In genomic region chr20:10675456-10675848, GRCh38 we compare ENCODE assay signal across 8 cellular contexts. TPM values are rescaled to one million over a fixed set of nuclear protein-coding genes. Genes with fewer than 3 reads are reported as not detected.
DNase-seq lines count a peak whose midpoint lies in the region; ATAC-seq and TF ChIP-seq lines count a peak whose summit lies in the region.

No MANE protein-coding gene starts in this region.

- no peaks in the 10 kb centered on the region for H3K27me3 ChIP-seq in body of pancreas
- H3K27me3 ChIP-seq in transverse colon: no peaks in the 10 kb centered on the region

- no peaks in the 10 kb centered on the region for H3K36me3 ChIP-seq in body of pancreas (replicated peaks in 1 of 2; ENCODE audit: insufficient read depth in 1 of 2, low read depth in 2 of 2)
- H3K36me3 ChIP-seq in transverse colon: no peaks in the 10 kb centered on the region

- H3K4me3 ChIP-seq in body of pancreas (no peak overlapping the region), transverse colon (peak overlapping the region in 2 of 4 donors; percentile 94 to 97)

- intact Hi-C loops in body of pancreas (cut with DNase I) (no loop called here), transverse colon (cut with DNase I; ENCODE audit: low total_unique reads) (loop anchor here (10.0 kb wide), 1 partner anchor 599 kb away; no protein-coding TSS in a partner anchor)

- peaks cover 24% of the 10 kb centered on the region for H3K4me1 Mint-ChIP-seq in activated naive CD4-positive, alpha-beta T cell treated with anti-CD3 and anti-CD28 coated beads, Interleukin-2, amount 50 U/mL, for 24 hours
- H3K4me1 Mint-ChIP-seq in mesothelial cell of epicardium: peaks cover 23% of the 10 kb centered on the region

- TF ChIP-seq POLR2A in body of pancreas (IDR thresholded peaks at IDR 0.05): no peak
- TF ChIP-seq POLR2A in transverse colon (IDR thresholded peaks at IDR 0.05): no peak

- no peaks in the 10 kb centered on the region for H3K36me3 Mint-ChIP-seq in activated naive CD4-positive, alpha-beta T cell treated with anti-CD3 and anti-CD28 coated beads, Interleukin-2, amount 50 U/mL, for 24 hours
- peaks cover 0 to 6% of the 10 kb centered on the region in 2 donors for H3K36me3 Mint-ChIP-seq in activated naive CD4-positive, alpha-beta T cell treated with anti-CD3 and anti-CD28 coated beads, Interleukin-2, amount 50 U/mL, for 72 hours
- H3K36me3 Mint-ChIP-seq in mesothelial cell of epicardium: no peaks in the 10 kb centered on the region

- H3K27ac ChIP-seq in body of pancreas (peak overlapping the region; percentile 97 to 100 (median 98)), transverse colon (peak overlapping the region; percentile 100)

- H3K4me3 Mint-ChIP-seq in activated naive CD4-positive, alpha-beta T cell treated with anti-CD3 and anti-CD28 coated beads, Interleukin-2, amount 50 U/mL, for 24 hours: peak overlapping the region; percentile 76
- H3K4me3 Mint-ChIP-seq in mesothelial cell of epicardium: peak overlapping the region; percentile 60

- H3K4me1 ChIP-seq in body of pancreas (peaks cover 23% of the 10 kb centered on the region), transverse colon (peaks cover 8 to 24% (median 21%) of the 10 kb centered on the region in 4 donors)

- TF ChIP-seq CTCF in body of pancreas (IDR thresholded peaks at IDR 0.05) (no peak), mesothelial cell of epicardium (IDR thresholded peaks at IDR 0.05; ENCODE audit: unreplicated experiment) (no peak), transverse colon (IDR thresholded peaks at IDR 0.05) (no peak)

- H3K27ac Mint-ChIP-seq in activated naive CD4-positive, alpha-beta T cell treated with anti-CD3 and anti-CD28 coated beads, Interleukin-2, amount 50 U/mL, for 24 hours: no peak overlapping the region
- no peak overlapping the region for H3K27ac Mint-ChIP-seq in activated naive CD4-positive, alpha-beta T cell treated with anti-CD3 and anti-CD28 coated beads, Interleukin-2, amount 50 U/mL, for 72 hours
- no peak overlapping the region for H3K27ac Mint-ChIP-seq in mesothelial cell of epicardium

- in situ Hi-C loops in transverse colon (cut with MboI; ENCODE audit: low pct_ligation_motif_present in 1 of 4, low pct_unique_long_range_greater_than_20kb in 1 of 4, low sequenced_read_pairs in 3 of 4): loop anchor here in 1 of 4 donors (10.0 kb wide), 1 partner anchor 529 kb away; no protein-coding TSS in a partner anchor

- H3K9me3 Mint-ChIP-seq in activated naive CD4-positive, alpha-beta T cell treated with anti-CD3 and anti-CD28 coated beads, Interleukin-2, amount 50 U/mL, for 24 hours: no peaks in the 10 kb centered on the region
- no peaks in the 10 kb centered on the region for H3K9me3 Mint-ChIP-seq in activated naive CD4-positive, alpha-beta T cell treated with anti-CD3 and anti-CD28 coated beads, Interleukin-2, amount 50 U/mL, for 72 hours
- no peaks in the 10 kb centered on the region for H3K9me3 Mint-ChIP-seq in mesothelial cell of epicardium

- peaks cover 41% of the 10 kb centered on the region for H3K27me3 Mint-ChIP-seq in activated naive CD4-positive, alpha-beta T cell treated with anti-CD3 and anti-CD28 coated beads, Interleukin-2, amount 50 U/mL, for 24 hours
- peaks cover 6% of the 10 kb centered on the region for H3K27me3 Mint-ChIP-seq in mesothelial cell of epicardium (ENCODE audit: low read depth)

- no peak for DNase-seq in activated naive CD4-positive, alpha-beta T cell treated with anti-CD3 and anti-CD28 coated beads, Interleukin-2, amount 50 U/mL, for 72 hours (ENCODE audit: low spot score in 2 of 2)
- DNase-seq in body of pancreas: no peak
- no peak for DNase-seq in mesothelial cell of epicardium (ENCODE audit: low spot score in 2 of 2, unreplicated experiment in 2 of 2)
- DNase-seq in transverse colon: no peak
- DNase-seq in GOT3 (lab: John Stamatoyannopoulos, UW): no peak
- no peak for DNase-seq in DMS153 (lab: John Stamatoyannopoulos, UW)

- H3K9me3 ChIP-seq in body of pancreas (no peaks in the 10 kb centered on the region), transverse colon (no peaks in the 10 kb centered on the region)

- 94 to 99% methylated on average over 4 of the region's 4 CpGs for WGBS in body of pancreas, 2 donors
- WGBS in transverse colon (ENCODE audit: low coverage in 1 of 2), 2 donors: 83 to 86% methylated on average over 1 to 4 of the region's 4 CpGs

- ATAC-seq in activated naive CD4-positive, alpha-beta T cell treated with anti-CD3 and anti-CD28 coated beads, Interleukin-2, amount 50 U/mL, for 72 hours: no peak
- ATAC-seq in body of pancreas (no peak), HG03159 (IDR thresholded peaks at IDR 0.05; ENCODE audit: unreplicated experiment) (no peak)

- no peak for TF ChIP-seq EP300 in transverse colon (IDR thresholded peaks at IDR 0.05; ENCODE audit: low read depth)

RNA-seq across cellular contexts. Expression of gene JAG1, which starts 1.7 kb away (rescaled TPM):
- under 1 TPM; 0.11 to 0.62 TPM for total RNA-seq in activated naive CD4-positive, alpha-beta T cell treated with anti-CD3 and anti-CD28 coated beads, Interleukin-2, amount 50 U/mL, for 72 hours
- 10 to 100 TPM; 41.2 to 55.7 TPM for total RNA-seq in body of pancreas
- 70.6 to 74.1 TPM (median 70.9 TPM) in 3 replicates for total RNA-seq in mesothelial cell of epicardium
- 100 to 1,000 TPM in 3 of 4 donors, 10 to 100 TPM in 1; 75.0 to 117 (median 109) TPM for total RNA-seq in transverse colon

Comparison
In these comparisons a context has a peak if more than half of its experiments do, and no peak if none do; other contexts are left out.
1. RNA of gene JAG1, which starts 1.7 kb away (total RNA-seq): 75.0 to 117 TPM in transverse colon, 70.6 to 74.1 TPM in mesothelial cell of epicardium and 41.2 to 55.7 TPM in body of pancreas; 0.11 to 0.62 TPM in activated naive CD4-positive, alpha-beta T cell treated with anti-CD3 and anti-CD28 coated beads, Interleukin-2, amount 50 U/mL, for 72 hours; every median in the first group is over 10 times any median in the second.